35 cellular contexts compared by ENCODE assay signal in genomic region chr10:35465601-35466140, GRCh38.
DNase-seq lines count a peak whose midpoint lies in the region; ATAC-seq, FAIRE-seq and TF ChIP-seq lines count a peak whose summit lies in the region.
"Had no signal": no experiment of that assay in that cellular context is flagged by ENCODE, and none has a peak within 500 bp of the region (broad histone marks: within the 10 kb centered on the region; RNA-seq: fewer than 3 reads in every experiment).

No MANE protein-coding gene starts in this region.

- TF ChIP-seq EP300 in H1 (IDR thresholded peaks at IDR 0.05; ENCODE audit: borderline replicate concordance in 1 of 2, low read depth in 2 of 2, low read length in 2 of 2), result no peak

- TF ChIP-seq RAD21 in H1 (IDR thresholded peaks at IDR 0.05 in 1 of 2, conservative IDR thresholded peaks at IDR 0.05 in 1 of 2; ENCODE audit: low read depth in 2 of 2, low read length in 2 of 2), result no peak

- no peak overlapping the region for H3K4ac ChIP-seq in H1 (replicated peaks; ENCODE audit: insufficient read length, low read depth, low read length)

- peaks cover 2 to 84% of the 10 kb centered on the region in 2 experiments; a peak in 3 of 4 replicates for H3K79me2 ChIP-seq in H1 (ENCODE audit: control insufficient read depth in 1 of 2, insufficient read depth in 2 of 2, low read length in 2 of 2)

- H3K4me3 ChIP-seq in cardiac muscle cell, result no peak overlapping the region
- no peak overlapping the region for H3K4me3 ChIP-seq in right atrium auricular region
- peak overlapping the region in 1 of 4 experiments; percentile 55; a peak in 3 of 8 replicates for H3K4me3 ChIP-seq in H1 (ENCODE audit: extremely low read depth in 1 of 4, insufficient read depth in 2 of 4, low read depth in 3 of 4, low read length in 4 of 4)
- H3K4me3 ChIP-seq: breast epithelium, lung, mucosa of descending colon, SJCRH30, thyroid gland, uterus had no signal

- TF ChIP-seq CTCF in cardiac muscle cell (IDR thresholded peaks at IDR 0.05; ENCODE audit: low read depth, low read length) (no peak), right atrium auricular region (IDR thresholded peaks at IDR 0.05) (no peak), H1 (IDR thresholded peaks at IDR 0.05; ENCODE audit: control extremely low read depth in 1 of 3, insufficient read depth in 1 of 3, low read depth in 1 of 3, low read length in 3 of 3) (no peak)

- H3K23ac ChIP-seq in H1 (ENCODE audit: insufficient read length), result no peak overlapping the region

- H2BK120ac ChIP-seq in H1 (replicated peaks; ENCODE audit: low read depth, low read length), result no peak overlapping the region

- ATAC-seq in left lobe of liver, result peak; percentile 6
- no peak for ATAC-seq in HG03095 (IDR thresholded peaks at IDR 0.05; ENCODE audit: unreplicated experiment)
- ATAC-seq: activated CD4-positive, alpha-beta T cell treated with anti-CD3 and anti-CD28 coated beads for 36 hours; activated CD8-positive, alpha-beta T cell treated with anti-CD3 and anti-CD28 coated beads, Interleukin-2, amount 10 ng/mL, durations not matched to agents 7 days and 5 days; activated T-helper 17 cell treated with anti-CD3 and anti-CD28 coated beads, Interleukin-2, amount 50 U/mL, for 72 hours; effector memory CD8-positive, alpha-beta T cell; HepG2; mucosa of descending colon; natural killer cell treated with Interleukin-12 subunit alpha and Interleukin-12 subunit beta and Interleukin-15 and Interleukin-18, amount 100 ng/mL, for 72 hours had no signal

- no peak overlapping the region for H3K14ac ChIP-seq in H1 (ENCODE audit: insufficient read length)

- H4K5ac ChIP-seq in H1 (ENCODE audit: insufficient read length, low read depth, low read length), result no peak overlapping the region

- TF ChIP-seq POLR2A in H1 (IDR thresholded peaks at IDR 0.05; ENCODE audit: control extremely low read depth in 1 of 2, low read depth in 2 of 2, low read length in 2 of 2), result no peak

- peak overlapping the region; percentile 41; the same call in 1 of the 2 replicates for H2AK5ac ChIP-seq in H1 (ENCODE audit: low read depth, low read length)

- FAIRE-seq in H1 (lab: Jason Lieb, UNC), result no peak
- FAIRE-seq: GM19239, HepG2, kidney, RCC 7860 had no signal

- H2BK5ac ChIP-seq in H1 (ENCODE audit: low read depth, low read length), result peak overlapping the region; percentile 60; the same call in 1 of the 2 replicates

- peak overlapping the region; percentile 18; the same call in 1 of the 2 replicates for H2BK12ac ChIP-seq in H1 (ENCODE audit: low read depth, low read length)

- H3K4me1 ChIP-seq in cardiac muscle cell (ENCODE audit: low read depth) (peaks cover 56% of the 10 kb centered on the region), right atrium auricular region (peaks cover 0 to 96% of the 10 kb centered on the region in 2 donors), H1 (replicated peaks in 1 of 4; ENCODE audit: control insufficient read depth in 3 of 4, insufficient read depth in 4 of 4, low read length in 3 of 4) (peaks cover 23 to 49% (median 37%) of the 10 kb centered on the region in 4 experiments)

- no peaks in the 10 kb centered on the region for H3K9me3 ChIP-seq in cardiac muscle cell (ENCODE audit: low read depth)
- H3K9me3 ChIP-seq in right atrium auricular region, result no peaks in the 10 kb centered on the region
- H3K9me3 ChIP-seq in H1 (ENCODE audit: insufficient read depth in 2 of 2, low read depth in 1 of 2, low read length in 1 of 2), result no peaks in the 10 kb centered on the region
- H3K9me3 ChIP-seq: breast epithelium, mucosa of descending colon, SJCRH30, thyroid gland, uterus had no signal

- H3K36me3 ChIP-seq in cardiac muscle cell, result no peaks in the 10 kb centered on the region
- no peaks in the 10 kb centered on the region for H3K36me3 ChIP-seq in right atrium auricular region
- no peaks in the 10 kb centered on the region; a peak in 1 of 8 replicates for H3K36me3 ChIP-seq in H1 (ENCODE audit: control insufficient read depth in 2 of 4, insufficient read depth in 4 of 4, low read length in 3 of 4)
- H3K36me3 ChIP-seq: breast epithelium, SJCRH30, thyroid gland, uterus had no signal

- H3K27me3 ChIP-seq in cardiac muscle cell, result no peaks in the 10 kb centered on the region
- no peaks in the 10 kb centered on the region for H3K27me3 ChIP-seq in right atrium auricular region
- H3K27me3 ChIP-seq in H1 (replicated peaks in 1 of 4; ENCODE audit: control insufficient read depth in 3 of 4, extremely low read depth in 1 of 4, insufficient read depth in 3 of 4, low read length in 3 of 4), result no peaks in the 10 kb centered on the region
- H3K27me3 ChIP-seq: breast epithelium, SJCRH30, thyroid gland, uterus had no signal

- no peak overlapping the region for H4K8ac ChIP-seq in H1 (ENCODE audit: extremely low read depth, insufficient read depth, low read length)

- CTCF ChIA-PET in H1 (lab: Charles Lee; ENCODE audit: partially characterized antibody), result interaction anchor here (0.8 kb wide), 1 partner anchor 12 kb away, joined by 4 read pairs; no protein-coding TSS in a partner anchor

- peaks cover 5% of the 10 kb centered on the region; the same call in 1 of the 2 replicates for H3K23me2 ChIP-seq in H1 (ENCODE audit: low read depth, low read length)

- H2AFZ ChIP-seq in H1 (ENCODE audit: low read length), result no peak overlapping the region
- H2AFZ ChIP-seq: parathyroid adenoma had no signal

- H4K20me1 ChIP-seq in H1 (replicated peaks in 1 of 2; ENCODE audit: control insufficient read depth in 1 of 2, insufficient read depth in 2 of 2, low read length in 2 of 2), result peaks cover 0 to 10% of the 10 kb centered on the region in 2 experiments

- POLR2A ChIA-PET in H1 (lab: Charles Lee; ENCODE audit: partially characterized antibody), result interaction anchor here (1.7 kb wide), 1 partner anchor 16 kb away, joined by 3 read pairs; no protein-coding TSS in a partner anchor

- H3K79me1 ChIP-seq in H1 (ENCODE audit: low read depth, low read length), result peaks cover 9% of the 10 kb centered on the region

- H2BK15ac ChIP-seq in H1 (ENCODE audit: low read length), result peak overlapping the region; percentile 73; the same call in 1 of the 2 replicates

- peak overlapping the region; percentile 58 to 75 for H3K4me2 ChIP-seq in H1 (ENCODE audit: insufficient read depth in 1 of 2, low read depth in 2 of 2, low read length in 2 of 2)

- H3K27ac ChIP-seq in cardiac muscle cell, result peak overlapping the region; percentile 30
- no peak overlapping the region for H3K27ac ChIP-seq in right atrium auricular region
- H3K27ac ChIP-seq in H1 (ENCODE audit: low read depth, low read length), result no peak overlapping the region
- H3K27ac ChIP-seq: breast epithelium, parathyroid adenoma, SJCRH30, thyroid gland, uterus had no signal

- H3K9ac ChIP-seq in H1 (replicated peaks in 1 of 4; ENCODE audit: extremely low read depth in 1 of 4, low read depth in 3 of 4, low read length in 3 of 4), result no peak overlapping the region; a peak in 1 of 7 replicates
- H3K9ac ChIP-seq: parathyroid adenoma had no signal

- no peak overlapping the region for H3K56ac ChIP-seq in H1 (replicated peaks; ENCODE audit: insufficient read length, low read depth, low read length)

- DNase-seq in cardiac muscle cell (ENCODE audit: low read depth in 1 of 2, low spot score in 1 of 2) (no peak), right atrium auricular region (ENCODE audit: low spot score) (no peak), H1 (ENCODE audit: low read depth in 1 of 2, low spot score in 2 of 2) (no peak), left lobe of liver (ENCODE audit: low spot score) (no peak), superior temporal gyrus (ENCODE audit: extremely low spot score) (peak; percentile 45), NCI-H748 treated with DMSO at 0.1 percent for 48 hours (lab: John Stamatoyannopoulos, UW) (no peak), NCI-H2227 treated with DMSO at 0.1 percent for 48 hours (lab: John Stamatoyannopoulos, UW) (no peak)
- DNase-seq: activated CD4-positive, alpha-beta T cell treated with anti-CD3 and anti-CD28 coated beads for 36 hours; activated CD8-positive, alpha-beta T cell treated with anti-CD3 and anti-CD28 coated beads, Interleukin-2, amount 10 ng/mL, durations not matched to agents 7 days and 5 days; amniotic stem cell; CD4-positive, alpha-beta T cell; cortex of kidney; effector memory CD8-positive, alpha-beta T cell; GOT3; kidney; mucosa of descending colon; MV-4-11; NCI-H1436; NCI-H2081 treated with DMSO at 0.1 percent for 48 hours; NCI-H82; SJCRH30; stimulated activated CD4-positive, alpha-beta T cell treated with anti-CD3 and anti-CD28 coated beads, Interleukin-2, amount 100 ng/mL, for 24 hours; stimulated activated CD8-positive, alpha-beta memory T cell treated with anti-CD3 and anti-CD28 coated beads, Interleukin-4, amount 100 ng/mL, for 48 hours; T-helper 9 cell; thyroid gland; uterus had no signal

- H3K18ac ChIP-seq in H1 (ENCODE audit: extremely low read depth, low read length), result peak overlapping the region; percentile 55; the same call in 1 of the 2 replicates

- H2BK20ac ChIP-seq in H1 (ENCODE audit: low read length), result peak overlapping the region; percentile 87

- peak overlapping the region; percentile 46 for H4K91ac ChIP-seq in H1 (replicated peaks; ENCODE audit: insufficient read length, low read length)

- WGBS in H1 (ENCODE audit: extremely low coverage in 1 of 2, insufficient coverage in 1 of 2, insufficient read length in 1 of 2, insufficient replicate concordance in 2 of 2, low coverage in 1 of 2, low lambda C conversion rate in 2 of 2, missing lambda C conversion rate in 1 of 2), 2 experiments, result 79% methylated on average over 7 of the region's 7 CpGs; no CpG with 5 or more reads in 1 of the 2 experiments

TF ChIP-seq in H1, 55 proteins besides CTCF, POLR2A, EP300 and RAD21:
- TF ChIP-seq MAFK (IDR thresholded peaks at IDR 0.05; ENCODE audit: low read depth, low read length) (no peak), ATF3 (IDR thresholded peaks at IDR 0.05; ENCODE audit: insufficient read depth, low read depth, low read length) (no peak), BRCA1 (IDR thresholded peaks at IDR 0.05; ENCODE audit: low read depth, low read length) (no peak), E2F6 (IDR thresholded peaks at IDR 0.05) (no peak), CTBP2 (IDR thresholded peaks at IDR 0.05; ENCODE audit: borderline replicate concordance, insufficient read depth, insufficient read length, low read length) (no peak), TEAD4 (IDR thresholded peaks at IDR 0.05; ENCODE audit: low read depth, low read length) (no peak)
TF ChIP-seq in H1: peak in this region for 0.
